In the genomic region with DNA sequence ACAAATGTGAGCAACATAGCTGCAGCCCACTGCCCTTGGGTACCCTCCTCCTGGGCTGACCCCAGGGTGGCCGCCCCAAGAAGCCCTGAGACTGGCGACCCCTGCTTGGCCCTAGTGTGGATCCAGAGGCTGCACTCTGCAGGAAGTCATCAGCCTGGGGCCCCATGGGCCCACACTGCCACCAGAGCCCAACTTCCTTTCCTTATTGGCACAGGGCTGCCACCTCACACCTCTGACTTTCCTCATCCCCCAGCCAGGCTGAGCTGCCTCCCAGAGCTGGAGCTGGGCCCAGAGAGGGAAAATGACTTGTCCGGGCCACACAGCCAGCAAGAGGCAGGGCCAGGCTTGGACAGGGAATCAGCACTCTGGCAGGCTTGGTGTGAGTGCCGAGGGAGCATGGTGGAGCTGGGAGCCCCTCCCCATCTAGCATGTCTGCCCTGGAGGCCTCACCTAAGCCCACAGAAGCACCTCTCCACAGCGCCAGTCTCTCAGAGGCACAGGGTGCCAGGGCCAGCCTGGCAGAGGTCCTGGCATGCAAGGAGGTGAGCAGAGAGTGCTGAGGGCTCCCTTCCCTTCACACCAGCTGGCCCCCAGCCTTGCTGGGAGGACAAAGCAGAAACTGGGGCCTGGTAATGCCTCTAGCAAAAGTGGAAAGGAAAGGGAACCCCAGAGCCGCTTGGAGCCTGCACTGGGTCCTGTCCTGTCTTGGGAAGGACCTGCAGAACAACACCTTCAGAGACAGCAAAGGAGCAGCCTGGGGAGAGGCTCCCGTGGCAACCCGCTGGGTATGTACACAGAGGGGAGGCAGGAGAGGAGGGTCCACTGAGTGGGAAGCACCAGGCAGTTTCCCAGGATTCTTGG, we compare ENCODE assay signal across 14 cellular contexts. TPM values are rescaled to one million over a fixed set of nuclear protein-coding genes. Genes with fewer than 3 reads are reported as not detected.
A peak's percentile ranks its signal among the peaks of the same experiment; 100 is the strongest.
DNase-seq lines count a peak whose midpoint lies in the region; FAIRE-seq and TF ChIP-seq lines count a peak whose summit lies in the region.
"Had no signal": no experiment of that assay in that cellular context is flagged by ENCODE, and none has a peak within 500 bp of the region (broad histone marks: within the 10 kb centered on the region; RNA-seq: fewer than 3 reads in every experiment).

No MANE protein-coding gene starts in this region.

- H3K4me2 ChIP-seq in mesenchymal stem cell (ENCODE audit: low read length, poor library complexity, severe bottlenecking), result no peak overlapping the region

- no peak for FAIRE-seq in small intestine (lab: Jason Lieb, UNC)
- FAIRE-seq: kidney had no signal

- 87% methylated on average over 8 of the region's 8 CpGs for WGBS in mesenchymal stem cell
- 72 to 73% (median 72%) methylated on average over 7 to 8 of the region's 8 CpGs for WGBS in small intestine, 3 donors

- H3K79me1 ChIP-seq in mesenchymal stem cell (replicated peaks; ENCODE audit: low read length, poor library complexity, severe bottlenecking), result no peaks in the 10 kb centered on the region

- DNase-seq in EL, result peak; percentile 23
- peak; percentile 87 for DNase-seq in MG63
- peak; percentile 57 for DNase-seq in coronary artery (ENCODE audit: low spot score)
- no peak for DNase-seq in mesenchymal stem cell
- DNase-seq in small intestine, result no peak
- no peak for DNase-seq in COLO829 (ENCODE audit: low spot score)
- no peak for DNase-seq in hepatic stellate cell (ENCODE audit: low spot score)
- no peak for DNase-seq in NCI-H2081 treated with DMSO at 0.1 percent for 48 hours (lab: John Stamatoyannopoulos, UW)
- DNase-seq: kidney; NCI-H2029 treated with DMSO at 0.1 percent for 48 hours; stimulated activated naive B cell treated with anti-CD40 and anti-IgM and Interleukin-4, amounts not matched to agents 10 μg/mL and 1 μg/mL and 100 μg/mL, for 72 hours; T1000 had no signal

- H3K23ac ChIP-seq in mesenchymal stem cell (ENCODE audit: low read length in 2 of 2), result no peak overlapping the region

- H3K4me3 ChIP-seq in MG63 (no peak overlapping the region), coronary artery (no peak overlapping the region), mesenchymal stem cell (ENCODE audit: insufficient read depth in 1 of 2, low read depth in 1 of 2, low read length in 2 of 2) (no peak overlapping the region), small intestine (ENCODE audit: low read depth in 1 of 2, low read length in 2 of 2) (no peak overlapping the region)

- H3K18ac ChIP-seq in mesenchymal stem cell (ENCODE audit: low read depth in 1 of 2, low read length in 2 of 2), result no peak overlapping the region

- H2BK12ac ChIP-seq in mesenchymal stem cell (ENCODE audit: low read length in 2 of 2), result no peak overlapping the region

- no peak overlapping the region for H4K8ac ChIP-seq in mesenchymal stem cell (ENCODE audit: low read length)

- H3K4ac ChIP-seq in mesenchymal stem cell (ENCODE audit: low read depth in 1 of 2, low read length in 2 of 2), result no peak overlapping the region

- peak overlapping the region; percentile 12 for H3K9ac ChIP-seq in mesenchymal stem cell (ENCODE audit: low read length)

- no peak overlapping the region for H3K14ac ChIP-seq in mesenchymal stem cell (ENCODE audit: low read length in 2 of 2)

- H3K4me1 ChIP-seq in mesenchymal stem cell (ENCODE audit: control insufficient read depth, insufficient read depth, low read depth, low read length), result peaks cover 18% of the 10 kb centered on the region
- H3K4me1 ChIP-seq in small intestine (ENCODE audit: control insufficient read depth in 2 of 2, insufficient read depth in 1 of 2, low read depth in 1 of 2, low read length in 1 of 2), result peaks cover 0 to 3% of the 10 kb centered on the region in 2 donors

- no peaks in the 10 kb centered on the region for H3K36me3 ChIP-seq in MG63
- H3K36me3 ChIP-seq in mesenchymal stem cell (ENCODE audit: control insufficient read depth in 1 of 2, insufficient read depth in 2 of 2, low read depth in 1 of 2, low read length in 2 of 2), result no peaks in the 10 kb centered on the region
- no peaks in the 10 kb centered on the region for H3K36me3 ChIP-seq in small intestine (ENCODE audit: control insufficient read depth in 2 of 2, insufficient read depth in 2 of 2, low read length in 2 of 2)
- H3K36me3 ChIP-seq: neutrophil had no signal

- TF ChIP-seq CTCF in coronary artery (IDR thresholded peaks at IDR 0.05), result no peak

- H3K27me3 ChIP-seq in MG63 (no peaks in the 10 kb centered on the region), mesenchymal stem cell (ENCODE audit: control insufficient read depth in 1 of 2, insufficient read depth in 1 of 2, low read length in 2 of 2) (peaks cover 79 to 94% of the 10 kb centered on the region in 2 experiments), small intestine (ENCODE audit: control insufficient read depth in 2 of 2, insufficient read depth in 2 of 2, low read length in 2 of 2) (peaks cover 0 to 5% of the 10 kb centered on the region in 2 donors)

- no peak overlapping the region for H2AK5ac ChIP-seq in mesenchymal stem cell (ENCODE audit: low read length, severe bottlenecking)

- H3K27ac ChIP-seq in coronary artery (no peak overlapping the region), mesenchymal stem cell (ENCODE audit: low read length, poor library complexity, severe bottlenecking) (no peak overlapping the region), small intestine (ENCODE audit: low read depth in 1 of 2, low read length in 1 of 2) (no peak overlapping the region)
- H3K27ac ChIP-seq: neutrophil had no signal

- H3K9me3 ChIP-seq in MG63 (no peaks in the 10 kb centered on the region), mesenchymal stem cell (ENCODE audit: control insufficient read depth, low read length) (no peaks in the 10 kb centered on the region), small intestine (ENCODE audit: control insufficient read depth, low read depth) (no peaks in the 10 kb centered on the region)
- H3K9me3 ChIP-seq: neutrophil had no signal

- no peak overlapping the region for H2BK5ac ChIP-seq in mesenchymal stem cell (ENCODE audit: low read depth, low read length, poor library complexity, severe bottlenecking)

- no peak overlapping the region for H4K91ac ChIP-seq in mesenchymal stem cell (ENCODE audit: low read length)

- no peak overlapping the region for H2BK120ac ChIP-seq in mesenchymal stem cell (ENCODE audit: low read depth, low read length)

- H2BK15ac ChIP-seq in mesenchymal stem cell (ENCODE audit: low read depth, poor library complexity, severe bottlenecking), result no peak overlapping the region

- H2AFZ ChIP-seq in mesenchymal stem cell (ENCODE audit: low read depth, low read length), result no peak overlapping the region

RNA-seq across cellular contexts. Expression of a gene that starts 3.2 kb away (rescaled TPM):
- total RNA-seq in MG63 (2014; rRNA removed; shearing (Covaris generic); ENCODE audit: low replicate concordance), result 0.22 TPM in 1 of 2 replicates, not detected in the other
- 0.50 TPM for polyA plus RNA-seq in mesenchymal stem cell (2013, experiment 1 of 2)
- 0.62 TPM for polyA plus RNA-seq in mesenchymal stem cell (2013, experiment 2 of 2)
- polyA plus RNA-seq in small intestine, result 10 to 100 TPM; 15.9 to 22.8 (median 15.9) TPM
- total RNA-seq: OCI-LY7 had no signal

Comparison
In these comparisons a context has a peak if more than half of its experiments do, and no peak if none do; other contexts are left out.
1. DNase-seq: peak in EL (single experiment), MG63 (single experiment) and coronary artery (single experiment); none in mesenchymal stem cell (single experiment), small intestine (single experiment), COLO829 (single experiment), hepatic stellate cell (single experiment) and NCI-H2081 treated with DMSO at 0.1 percent for 48 hours (single experiment).